In genomic region chr6:170537329-170537728, GRCh38 we compare ENCODE assay signal across 1 cellular context.
TF ChIP-seq lines count a peak whose summit lies in the region.

No MANE protein-coding gene starts in this region.

TF ChIP-seq in K562, 482 proteins besides CTCF, POLR2A, EP300 and RAD21:
- TF ChIP-seq SMARCA5 (IDR thresholded peaks at IDR 0.05) (no peak), SUPT5H (IDR thresholded peaks at IDR 0.05) (peak; percentile 39; the same call in 1 of the 2 replicates)
